ENCODE assay signal across 20 cellular contexts in the genomic region with DNA sequence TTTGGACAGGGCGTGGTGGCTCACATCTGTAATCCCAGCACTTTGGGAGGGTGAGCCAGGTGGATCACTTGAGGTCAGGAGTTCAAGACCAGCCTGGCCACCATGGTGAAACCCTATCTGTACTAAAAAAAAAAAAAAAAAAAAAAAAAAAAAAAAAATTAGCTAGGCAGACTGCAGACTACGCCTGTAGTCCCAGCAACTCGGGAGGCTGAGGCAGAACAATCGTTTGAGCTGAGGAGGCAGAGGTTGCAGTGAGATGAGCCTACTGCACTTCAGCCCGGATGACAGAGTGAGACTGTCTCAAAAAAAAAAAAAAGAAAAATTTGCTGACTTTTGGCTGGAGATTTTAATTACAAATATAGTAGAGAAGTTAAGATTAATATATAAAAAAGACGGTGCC.
DNase-seq lines count a peak whose midpoint lies in the region; ATAC-seq and TF ChIP-seq lines count a peak whose summit lies in the region.
"Had no signal": no experiment of that assay in that cellular context is flagged by ENCODE, and none has a peak within 500 bp of the region (broad histone marks: within the 10 kb centered on the region; RNA-seq: fewer than 3 reads in every experiment).

No MANE protein-coding gene starts in this region.

- no peak for ATAC-seq in activated T-cell treated with anti-CD3 and anti-CD28 coated beads, Interleukin-2, amount 50 U/mL, for 72 hours (replicated peaks in 1 of 2)
- peak; percentile 3 for ATAC-seq in HG02642 (IDR thresholded peaks at IDR 0.05; ENCODE audit: poor library complexity, unreplicated experiment)
- no peak for ATAC-seq in stimulated activated memory B cell treated with anti-CD40 and anti-IgM and Interleukin-4, amounts not matched to agents 10 μg/mL and 1 μg/mL and 100 μg/mL, for 72 hours
- ATAC-seq: upper lobe of right lung had no signal

- DNase-seq in activated T-cell treated with anti-CD3 and anti-CD28 coated beads, Interleukin-2, amount 50 U/mL, for 72 hours = no peak
- DNase-seq in activated T-cell treated with anti-CD3 and anti-CD28 coated beads, Interleukin-2, amount 50 U/mL, for 48 hours = no peak
- DNase-seq in chondrocyte (ENCODE audit: low spot score) = no peak
- no peak for DNase-seq in DMS 273 (lab: John Stamatoyannopoulos, UW; ENCODE audit: unreplicated experiment)
- DNase-seq in activated CD8-positive, alpha-beta memory T cell treated with anti-CD3 and anti-CD28 coated beads for 24 hours = no peak
- no peak for DNase-seq in NCI-H146 (lab: John Stamatoyannopoulos, UW)
- DNase-seq: activated CD4-positive, alpha-beta T cell treated with anti-CD3 and anti-CD28 coated beads, Interleukin-2, amount 50 U/mL, for 1 hour; activated T-cell treated with anti-CD3 and anti-CD28 coated beads, Interleukin-2, amount 50 U/mL, for 1 hour; CD4-positive, alpha-beta memory T cell; heart left ventricle; NCI-H2029 treated with DMSO at 0.1 percent for 48 hours; NCI-H524 treated with DMSO at 0.1 percent for 48 hours; SHP77 treated with DMSO at 0.1 percent for 48 hours; sigmoid colon; T-cell; upper lobe of right lung had no signal

- H3K27me3 Mint-ChIP-seq in activated T-cell treated with anti-CD3 and anti-CD28 coated beads, Interleukin-2, amount 50 U/mL, for 72 hours (ENCODE audit: low read depth) = no peaks in the 10 kb centered on the region
- H3K27me3 Mint-ChIP-seq in chondrocyte (ENCODE audit: low read depth) = no peaks in the 10 kb centered on the region
- H3K27me3 Mint-ChIP-seq in stimulated activated memory B cell treated with anti-CD40 and anti-IgM and Interleukin-4, amounts not matched to agents 10 μg/mL and 1 μg/mL and 100 μg/mL, for 72 hours = no peaks in the 10 kb centered on the region
- H3K27me3 Mint-ChIP-seq: activated naive CD8-positive, alpha-beta T cell; brain; CD4-positive, alpha-beta memory T cell; T-cell had no signal

- H3K36me3 Mint-ChIP-seq in activated T-cell treated with anti-CD3 and anti-CD28 coated beads, Interleukin-2, amount 50 U/mL, for 72 hours (ENCODE audit: insufficient read depth in 2 of 2) = peaks cover 0 to 5% of the 10 kb centered on the region in 2 donors
- peaks cover 6% of the 10 kb centered on the region for H3K36me3 Mint-ChIP-seq in chondrocyte (ENCODE audit: low read depth)
- H3K36me3 Mint-ChIP-seq in stimulated activated memory B cell treated with anti-CD40 and anti-IgM and Interleukin-4, amounts not matched to agents 10 μg/mL and 1 μg/mL and 100 μg/mL, for 72 hours = peaks cover 35% of the 10 kb centered on the region

- H3K9me3 Mint-ChIP-seq in activated T-cell treated with anti-CD3 and anti-CD28 coated beads, Interleukin-2, amount 50 U/mL, for 72 hours = no peaks in the 10 kb centered on the region
- H3K9me3 Mint-ChIP-seq in chondrocyte (ENCODE audit: low read depth) = no peaks in the 10 kb centered on the region
- no peaks in the 10 kb centered on the region for H3K9me3 Mint-ChIP-seq in stimulated activated memory B cell treated with anti-CD40 and anti-IgM and Interleukin-4, amounts not matched to agents 10 μg/mL and 1 μg/mL and 100 μg/mL, for 72 hours
- H3K9me3 Mint-ChIP-seq: CD4-positive, alpha-beta memory T cell; T-cell had no signal

- peak overlapping the region; percentile 44 to 87 for H3K4me3 Mint-ChIP-seq in activated T-cell treated with anti-CD3 and anti-CD28 coated beads, Interleukin-2, amount 50 U/mL, for 72 hours
- H3K4me3 Mint-ChIP-seq in chondrocyte (ENCODE audit: unreplicated experiment) = no peak overlapping the region
- H3K4me3 Mint-ChIP-seq in stimulated activated memory B cell treated with anti-CD40 and anti-IgM and Interleukin-4, amounts not matched to agents 10 μg/mL and 1 μg/mL and 100 μg/mL, for 72 hours = no peak overlapping the region
- H3K4me3 Mint-ChIP-seq: activated naive CD8-positive, alpha-beta T cell; brain; CD4-positive, alpha-beta memory T cell; T-cell had no signal

- peaks cover 74% of the 10 kb centered on the region for H3K4me1 Mint-ChIP-seq in activated T-cell treated with anti-CD3 and anti-CD28 coated beads, Interleukin-2, amount 50 U/mL, for 72 hours (ENCODE audit: low read depth)
- H3K4me1 Mint-ChIP-seq in chondrocyte (ENCODE audit: low read depth) = peaks cover 39% of the 10 kb centered on the region
- peaks cover 57% of the 10 kb centered on the region for H3K4me1 Mint-ChIP-seq in stimulated activated memory B cell treated with anti-CD40 and anti-IgM and Interleukin-4, amounts not matched to agents 10 μg/mL and 1 μg/mL and 100 μg/mL, for 72 hours

- H3K27ac Mint-ChIP-seq in activated T-cell treated with anti-CD3 and anti-CD28 coated beads, Interleukin-2, amount 50 U/mL, for 72 hours = no peak overlapping the region
- peak overlapping the region; percentile 43 for H3K27ac Mint-ChIP-seq in chondrocyte (ENCODE audit: unreplicated experiment)
- peak overlapping the region; percentile 90 for H3K27ac Mint-ChIP-seq in stimulated activated memory B cell treated with anti-CD40 and anti-IgM and Interleukin-4, amounts not matched to agents 10 μg/mL and 1 μg/mL and 100 μg/mL, for 72 hours

- no peak for TF ChIP-seq CTCF in chondrocyte (IDR thresholded peaks at IDR 0.05)

Comparison
In these comparisons a context has a peak if more than half of its experiments do, and no peak if none do; other contexts are left out.
1. H3K4me3 Mint-ChIP-seq: peak in activated T-cell treated with anti-CD3 and anti-CD28 coated beads, Interleukin-2, amount 50 U/mL, for 72 hours (2 of 2); none in chondrocyte (single experiment) and stimulated activated memory B cell treated with anti-CD40 and anti-IgM and Interleukin-4, amounts not matched to agents 10 μg/mL and 1 μg/mL and 100 μg/mL, for 72 hours (single experiment).